2 cellular contexts compared by ENCODE assay signal in the genomic region with DNA sequence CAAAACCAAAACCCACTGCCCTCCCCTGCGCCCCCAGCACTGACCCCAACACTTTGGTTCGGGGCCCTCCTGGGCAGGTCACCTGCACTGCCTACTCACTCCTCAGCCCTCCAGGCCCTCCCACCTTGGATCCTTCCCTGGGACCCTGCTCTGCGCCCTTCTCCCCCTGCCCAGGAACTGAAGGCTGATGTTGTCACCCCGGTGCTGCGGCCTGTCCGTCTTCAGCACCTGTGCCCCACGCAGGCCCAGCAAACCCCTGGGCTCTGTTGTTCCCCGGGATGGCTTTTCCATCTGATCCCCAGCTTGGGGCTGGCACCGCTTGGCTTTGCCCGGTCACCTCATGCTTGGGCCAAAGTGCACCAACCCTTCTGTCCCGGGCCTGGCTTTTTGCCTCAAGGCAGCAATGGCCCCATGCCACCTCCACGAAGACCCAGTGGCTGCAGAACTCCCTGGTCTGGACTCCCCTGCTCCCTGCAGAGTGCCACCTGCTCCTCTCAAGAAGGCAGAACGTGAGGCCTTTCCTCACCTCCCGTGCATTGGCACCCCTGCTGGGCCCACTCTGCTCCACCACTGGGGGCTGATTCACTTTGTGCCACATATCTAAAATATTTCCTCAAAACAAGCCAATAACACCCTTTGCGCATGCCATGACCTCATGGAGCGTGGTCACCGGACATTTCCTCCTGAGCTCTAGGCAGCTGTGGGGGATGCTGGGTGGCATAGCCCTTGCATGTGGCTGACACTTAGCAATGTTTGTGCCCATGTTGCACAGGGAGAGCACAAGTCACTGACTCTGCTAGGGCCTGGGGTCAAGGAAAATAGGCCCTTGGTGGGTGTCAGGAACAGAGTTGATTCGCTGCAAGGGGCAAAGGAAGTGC.
A peak's percentile ranks its signal among the peaks of the same experiment; 100 is the strongest.
TF ChIP-seq lines count a peak whose summit lies in the region.

No MANE protein-coding gene starts in this region.

TF ChIP-seq in HCT116, 20 proteins besides CTCF, POLR2A, EP300 and RAD21:
- no peak for TF ChIP-seq SP1 (IDR thresholded peaks at IDR 0.05; ENCODE audit: low read depth)
- no peak for TF ChIP-seq TCF7L2 (IDR thresholded peaks at IDR 0.05; ENCODE audit: borderline replicate concordance, extremely low read depth, insufficient read depth, insufficient read length)
- TF ChIP-seq EZH2phosphoT487 (IDR thresholded peaks at IDR 0.05; ENCODE audit: borderline replicate concordance) = no peak
- no peak for TF ChIP-seq ZNF274 (IDR thresholded peaks at IDR 0.05; ENCODE audit: low read depth, low read length)
- TF ChIP-seq, protein P1, sequence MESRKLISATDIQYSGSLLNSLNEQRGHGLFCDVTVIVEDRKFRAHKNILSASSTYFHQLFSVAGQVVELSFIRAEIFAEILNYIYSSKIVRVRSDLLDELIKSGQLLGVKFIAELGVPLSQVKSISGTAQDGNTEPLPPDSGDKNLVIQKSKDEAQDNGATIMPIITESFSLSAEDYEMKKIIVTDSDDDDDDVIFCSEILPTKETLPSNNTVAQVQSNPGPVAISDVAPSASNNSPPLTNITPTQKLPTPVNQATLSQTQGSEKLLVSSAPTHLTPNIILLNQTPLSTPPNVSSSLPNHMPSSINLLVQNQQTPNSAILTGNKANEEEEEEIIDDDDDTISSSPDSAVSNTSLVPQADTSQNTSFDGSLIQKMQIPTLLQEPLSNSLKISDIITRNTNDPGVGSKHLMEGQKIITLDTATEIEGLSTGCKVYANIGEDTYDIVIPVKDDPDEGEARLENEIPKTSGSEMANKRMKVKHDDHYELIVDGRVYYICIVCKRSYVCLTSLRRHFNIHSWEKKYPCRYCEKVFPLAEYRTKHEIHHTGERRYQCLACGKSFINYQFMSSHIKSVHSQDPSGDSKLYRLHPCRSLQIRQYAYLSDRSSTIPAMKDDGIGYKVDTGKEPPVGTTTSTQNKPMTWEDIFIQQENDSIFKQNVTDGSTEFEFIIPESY (IDR thresholded peaks at IDR 0.05; ENCODE audit: extremely low read depth, insufficient replicate concordance, low read length) = no peak
- TF ChIP-seq CBX3 (IDR thresholded peaks at IDR 0.05; ENCODE audit: low read depth) = no peak
- TF ChIP-seq POLR2AphosphoS5 (IDR thresholded peaks at IDR 0.05; ENCODE audit: low read depth, low read length) = no peak
- TF ChIP-seq SRF (IDR thresholded peaks at IDR 0.05; ENCODE audit: low read depth) = no peak
- TF ChIP-seq, protein P2, sequence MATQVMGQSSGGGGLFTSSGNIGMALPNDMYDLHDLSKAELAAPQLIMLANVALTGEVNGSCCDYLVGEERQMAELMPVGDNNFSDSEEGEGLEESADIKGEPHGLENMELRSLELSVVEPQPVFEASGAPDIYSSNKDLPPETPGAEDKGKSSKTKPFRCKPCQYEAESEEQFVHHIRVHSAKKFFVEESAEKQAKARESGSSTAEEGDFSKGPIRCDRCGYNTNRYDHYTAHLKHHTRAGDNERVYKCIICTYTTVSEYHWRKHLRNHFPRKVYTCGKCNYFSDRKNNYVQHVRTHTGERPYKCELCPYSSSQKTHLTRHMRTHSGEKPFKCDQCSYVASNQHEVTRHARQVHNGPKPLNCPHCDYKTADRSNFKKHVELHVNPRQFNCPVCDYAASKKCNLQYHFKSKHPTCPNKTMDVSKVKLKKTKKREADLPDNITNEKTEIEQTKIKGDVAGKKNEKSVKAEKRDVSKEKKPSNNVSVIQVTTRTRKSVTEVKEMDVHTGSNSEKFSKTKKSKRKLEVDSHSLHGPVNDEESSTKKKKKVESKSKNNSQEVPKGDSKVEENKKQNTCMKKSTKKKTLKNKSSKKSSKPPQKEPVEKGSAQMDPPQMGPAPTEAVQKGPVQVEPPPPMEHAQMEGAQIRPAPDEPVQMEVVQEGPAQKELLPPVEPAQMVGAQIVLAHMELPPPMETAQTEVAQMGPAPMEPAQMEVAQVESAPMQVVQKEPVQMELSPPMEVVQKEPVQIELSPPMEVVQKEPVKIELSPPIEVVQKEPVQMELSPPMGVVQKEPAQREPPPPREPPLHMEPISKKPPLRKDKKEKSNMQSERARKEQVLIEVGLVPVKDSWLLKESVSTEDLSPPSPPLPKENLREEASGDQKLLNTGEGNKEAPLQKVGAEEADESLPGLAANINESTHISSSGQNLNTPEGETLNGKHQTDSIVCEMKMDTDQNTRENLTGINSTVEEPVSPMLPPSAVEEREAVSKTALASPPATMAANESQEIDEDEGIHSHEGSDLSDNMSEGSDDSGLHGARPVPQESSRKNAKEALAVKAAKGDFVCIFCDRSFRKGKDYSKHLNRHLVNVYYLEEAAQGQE (IDR thresholded peaks at IDR 0.05; ENCODE audit: low read depth) = no peak
- TF ChIP-seq SIN3A (IDR thresholded peaks at IDR 0.05; ENCODE audit: low read depth) = no peak
- TF ChIP-seq JUND (IDR thresholded peaks at IDR 0.05) = no peak
- TF ChIP-seq, protein P3, sequence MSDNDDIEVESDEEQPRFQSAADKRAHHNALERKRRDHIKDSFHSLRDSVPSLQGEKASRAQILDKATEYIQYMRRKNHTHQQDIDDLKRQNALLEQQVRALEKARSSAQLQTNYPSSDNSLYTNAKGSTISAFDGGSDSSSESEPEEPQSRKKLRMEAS (IDR thresholded peaks at IDR 0.05) = no peak
- no peak for TF ChIP-seq CEBPB (IDR thresholded peaks at IDR 0.05; ENCODE audit: low read depth)
- no peak for TF ChIP-seq ZFX (IDR thresholded peaks at IDR 0.05)
- TF ChIP-seq ELF1 (IDR thresholded peaks at IDR 0.05; ENCODE audit: borderline replicate concordance, low read depth) = no peak
- TF ChIP-seq, protein P4, sequence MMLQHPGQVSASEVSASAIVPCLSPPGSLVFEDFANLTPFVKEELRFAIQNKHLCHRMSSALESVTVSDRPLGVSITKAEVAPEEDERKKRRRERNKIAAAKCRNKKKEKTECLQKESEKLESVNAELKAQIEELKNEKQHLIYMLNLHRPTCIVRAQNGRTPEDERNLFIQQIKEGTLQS (IDR thresholded peaks at IDR 0.05) = no peak
TF ChIP-seq in HCT116: peak in this region for 0.

TF ChIP-seq in HepG2, 621 proteins besides CTCF, POLR2A, EP300 and RAD21:
- TF ChIP-seq RFX1 (IDR thresholded peaks at IDR 0.05) (no peak), AGO2 (optimal IDR thresholded peaks at IDR 0.05; ENCODE audit: low read depth, low read length) (peak; percentile 43)
- TF ChIP-seq, protein P5, sequence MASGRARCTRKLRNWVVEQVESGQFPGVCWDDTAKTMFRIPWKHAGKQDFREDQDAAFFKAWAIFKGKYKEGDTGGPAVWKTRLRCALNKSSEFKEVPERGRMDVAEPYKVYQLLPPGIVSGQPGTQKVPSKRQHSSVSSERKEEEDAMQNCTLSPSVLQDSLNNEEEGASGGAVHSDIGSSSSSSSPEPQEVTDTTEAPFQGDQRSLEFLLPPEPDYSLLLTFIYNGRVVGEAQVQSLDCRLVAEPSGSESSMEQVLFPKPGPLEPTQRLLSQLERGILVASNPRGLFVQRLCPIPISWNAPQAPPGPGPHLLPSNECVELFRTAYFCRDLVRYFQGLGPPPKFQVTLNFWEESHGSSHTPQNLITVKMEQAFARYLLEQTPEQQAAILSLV (CRISPR knock-in tag; IDR thresholded peaks at IDR 0.05; ENCODE audit: borderline replicate concordance) = 0 out of 2 replicates have a peak, but pooled peaks have one; percentile 20
- TF ChIP-seq, protein P6, sequence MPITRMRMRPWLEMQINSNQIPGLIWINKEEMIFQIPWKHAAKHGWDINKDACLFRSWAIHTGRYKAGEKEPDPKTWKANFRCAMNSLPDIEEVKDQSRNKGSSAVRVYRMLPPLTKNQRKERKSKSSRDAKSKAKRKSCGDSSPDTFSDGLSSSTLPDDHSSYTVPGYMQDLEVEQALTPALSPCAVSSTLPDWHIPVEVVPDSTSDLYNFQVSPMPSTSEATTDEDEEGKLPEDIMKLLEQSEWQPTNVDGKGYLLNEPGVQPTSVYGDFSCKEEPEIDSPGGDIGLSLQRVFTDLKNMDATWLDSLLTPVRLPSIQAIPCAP (CRISPR knock-in tag; IDR thresholded peaks at IDR 0.05; ENCODE audit: low read depth) = no peak
- TF ChIP-seq, protein P7, sequence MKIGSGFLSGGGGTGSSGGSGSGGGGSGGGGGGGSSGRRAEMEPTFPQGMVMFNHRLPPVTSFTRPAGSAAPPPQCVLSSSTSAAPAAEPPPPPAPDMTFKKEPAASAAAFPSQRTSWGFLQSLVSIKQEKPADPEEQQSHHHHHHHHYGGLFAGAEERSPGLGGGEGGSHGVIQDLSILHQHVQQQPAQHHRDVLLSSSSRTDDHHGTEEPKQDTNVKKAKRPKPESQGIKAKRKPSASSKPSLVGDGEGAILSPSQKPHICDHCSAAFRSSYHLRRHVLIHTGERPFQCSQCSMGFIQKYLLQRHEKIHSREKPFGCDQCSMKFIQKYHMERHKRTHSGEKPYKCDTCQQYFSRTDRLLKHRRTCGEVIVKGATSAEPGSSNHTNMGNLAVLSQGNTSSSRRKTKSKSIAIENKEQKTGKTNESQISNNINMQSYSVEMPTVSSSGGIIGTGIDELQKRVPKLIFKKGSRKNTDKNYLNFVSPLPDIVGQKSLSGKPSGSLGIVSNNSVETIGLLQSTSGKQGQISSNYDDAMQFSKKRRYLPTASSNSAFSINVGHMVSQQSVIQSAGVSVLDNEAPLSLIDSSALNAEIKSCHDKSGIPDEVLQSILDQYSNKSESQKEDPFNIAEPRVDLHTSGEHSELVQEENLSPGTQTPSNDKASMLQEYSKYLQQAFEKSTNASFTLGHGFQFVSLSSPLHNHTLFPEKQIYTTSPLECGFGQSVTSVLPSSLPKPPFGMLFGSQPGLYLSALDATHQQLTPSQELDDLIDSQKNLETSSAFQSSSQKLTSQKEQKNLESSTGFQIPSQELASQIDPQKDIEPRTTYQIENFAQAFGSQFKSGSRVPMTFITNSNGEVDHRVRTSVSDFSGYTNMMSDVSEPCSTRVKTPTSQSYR (CRISPR knock-in tag; IDR thresholded peaks at IDR 0.05; ENCODE audit: borderline replicate concordance) = no peak
